Comparison of ENCODE assay signal across 8 cellular contexts in genomic region chr20:44650777-44651493, GRCh38. TPM values are rescaled to one million over a fixed set of nuclear protein-coding genes. Genes with fewer than 3 reads are reported as not detected.
DNase-seq lines count a peak whose midpoint lies in the region; ATAC-seq and TF ChIP-seq lines count a peak whose summit lies in the region.

No MANE protein-coding gene starts in this region.

- no CpG with 5 or more reads among the region's 29 CpGs for WGBS in iPS DF 6.9 (ENCODE audit: insufficient coverage, insufficient read length)

- no peak for DNase-seq in A673 (ENCODE audit: low spot score)
- DNase-seq in activated naive CD4-positive, alpha-beta T cell treated with anti-CD3 and anti-CD28 coated beads for 36 hours = peak; percentile 68
- DNase-seq in iPS DF 6.9 (ENCODE audit: low read depth, low spot score) = no peak
- peak; percentile 62 for DNase-seq in stimulated activated CD4-positive, alpha-beta T cell treated with anti-CD3 and anti-CD28 coated beads, Interleukin-15, amount 100 ng/mL, for 24 hours
- DNase-seq in NCI-H1930 (lab: John Stamatoyannopoulos, UW) = no peak
- no peak for DNase-seq in NCI-H146 (lab: John Stamatoyannopoulos, UW)

- H3K9me3 ChIP-seq in A673 (ENCODE audit: low read depth, low read length, poor library complexity, severe bottlenecking) = no peaks in the 10 kb centered on the region
- no peaks in the 10 kb centered on the region for H3K9me3 ChIP-seq in iPS DF 6.9 (ENCODE audit: control insufficient read depth, insufficient read depth, low read length)

- peak overlapping the region; percentile 70 for H3K9ac ChIP-seq in KMS-11

- H3K36me3 ChIP-seq in A673 (ENCODE audit: insufficient read depth, low read length, poor library complexity, severe bottlenecking) (no peaks in the 10 kb centered on the region), KMS-11 (ENCODE audit: insufficient read depth) (no peaks in the 10 kb centered on the region), iPS DF 6.9 (ENCODE audit: control insufficient read depth, insufficient read depth, low read length) (no peaks in the 10 kb centered on the region)

- H3K27ac ChIP-seq in A673 (ENCODE audit: low read depth, low read length, poor library complexity, severe bottlenecking) = peak overlapping the region; percentile 56
- peak overlapping the region; percentile 61 for H3K27ac ChIP-seq in KMS-11
- H3K27ac ChIP-seq in iPS DF 6.9 (ENCODE audit: low read length) = no peak overlapping the region

- H3K9me3 Mint-ChIP-seq in activated naive CD4-positive, alpha-beta T cell treated with anti-CD3 and anti-CD28 coated beads for 36 hours = peaks cover 9% of the 10 kb centered on the region

- CTCF ChIA-PET in A673 (lab: Charles Lee) = interaction anchor here (0.5 kb wide), 1 partner anchor 39 kb away, joined by 3 read pairs; no protein-coding TSS in a partner anchor
- CTCF ChIA-PET in activated naive CD4-positive, alpha-beta T cell treated with anti-CD3 and anti-CD28 coated beads for 36 hours (lab: Charles Lee) = interaction anchor here (1.1 to 2.4 kb wide), 4 partner anchors 32 to 97 kb away, joined by 3 to 9 read pairs (median 5); no protein-coding TSS in a partner anchor

- no peaks in the 10 kb centered on the region for H3K36me3 Mint-ChIP-seq in activated naive CD4-positive, alpha-beta T cell treated with anti-CD3 and anti-CD28 coated beads for 36 hours (ENCODE audit: low read depth)

- POLR2A ChIA-PET in A673 (lab: Charles Lee; ENCODE audit: low non-redundant PET) = no interaction called here

- H3K27ac Mint-ChIP-seq in activated naive CD4-positive, alpha-beta T cell treated with anti-CD3 and anti-CD28 coated beads for 36 hours = peak overlapping the region; percentile 76

- H4K20me1 ChIP-seq in KMS-11 (ENCODE audit: insufficient read depth) = no peaks in the 10 kb centered on the region

- H3K27me3 Mint-ChIP-seq in activated naive CD4-positive, alpha-beta T cell treated with anti-CD3 and anti-CD28 coated beads for 36 hours (ENCODE audit: low read depth) = no peaks in the 10 kb centered on the region

- no peaks in the 10 kb centered on the region for H3K27me3 ChIP-seq in A673 (replicated peaks; ENCODE audit: insufficient read depth, low read depth, low read length, poor library complexity)
- H3K27me3 ChIP-seq in KMS-11 (ENCODE audit: insufficient read depth, low read depth) = no peaks in the 10 kb centered on the region
- no peaks in the 10 kb centered on the region; the same call in 1 of the 2 replicates for H3K27me3 ChIP-seq in iPS DF 6.9 (ENCODE audit: control insufficient read depth, insufficient read depth, low read length)

- peaks cover 55% of the 10 kb centered on the region for H3K4me1 Mint-ChIP-seq in activated naive CD4-positive, alpha-beta T cell treated with anti-CD3 and anti-CD28 coated beads for 36 hours (ENCODE audit: low read depth)

- no peak for ATAC-seq in HG02970 (IDR thresholded peaks at IDR 0.05; ENCODE audit: low FRiP score, unreplicated experiment)

- intact Hi-C loops in A673 (cut with micrococcal nuclease; ENCODE audit: unreplicated experiment) = no loop called here
- intact Hi-C loops in activated naive CD4-positive, alpha-beta T cell treated with anti-CD3 and anti-CD28 coated beads for 36 hours (cut with micrococcal nuclease) = loop anchor here (2.0 kb wide), 2 partner anchors 316 to 440 kb away; partner anchors contain the start of genes OSER1 and STK4

- TF ChIP-seq CTCF in A673 (conservative IDR thresholded peaks at IDR 0.05; ENCODE audit: low read depth, low read length) (no peak), KMS-11 (conservative IDR thresholded peaks at IDR 0.05; ENCODE audit: low read depth, low read length) (no peak)

- H3K79me2 ChIP-seq in KMS-11 (ENCODE audit: insufficient read depth, low read depth) = peaks cover 40% of the 10 kb centered on the region

- no TSS peak for BruUV-seq in A673 (replicated peaks; lab: Mats Ljungman, UMichigan)

- H3K4me3 Mint-ChIP-seq in activated naive CD4-positive, alpha-beta T cell treated with anti-CD3 and anti-CD28 coated beads for 36 hours = peak overlapping the region; percentile 87

- H3K4me1 ChIP-seq in A673 (ENCODE audit: insufficient read depth, low read length, poor library complexity, severe bottlenecking) = peaks cover 21% of the 10 kb centered on the region
- peaks cover 57% of the 10 kb centered on the region for H3K4me1 ChIP-seq in KMS-11 (ENCODE audit: low read depth, poor library complexity, severe bottlenecking)
- peaks cover 10% of the 10 kb centered on the region for H3K4me1 ChIP-seq in iPS DF 6.9 (ENCODE audit: control insufficient read depth, insufficient read depth, low read length)

- peak overlapping the region; percentile 78 for H3K4me2 ChIP-seq in KMS-11

- H2AFZ ChIP-seq in KMS-11 (ENCODE audit: low read depth) = peak overlapping the region; percentile 59

- peak overlapping the region; percentile 65 for H3K4me3 ChIP-seq in A673 (ENCODE audit: low read depth, low read length, poor library complexity, severe bottlenecking)
- H3K4me3 ChIP-seq in KMS-11 (IDR thresholded peaks at IDR 0.05; ENCODE audit: insufficient read depth, low read depth, low read length) = peak overlapping the region; percentile 31
- peak overlapping the region; percentile 80; the same call in 1 of the 2 replicates for H3K4me3 ChIP-seq in iPS DF 6.9 (ENCODE audit: low read length)

RNA-seq across cellular contexts. Expression of gene ADA, which starts 0.6 kb away (rescaled TPM):
- total RNA-seq in A673 (2021) = 19.3 and 27.2 TPM in 2 replicates
- 10 to 100 TPM; 54.6 to 54.9 TPM for total RNA-seq in activated naive CD4-positive, alpha-beta T cell treated with anti-CD3 and anti-CD28 coated beads for 36 hours

Comparison
In these comparisons a context has a peak if more than half of its experiments do, and no peak if none do; other contexts are left out.
1. DNase-seq: peak in activated naive CD4-positive, alpha-beta T cell treated with anti-CD3 and anti-CD28 coated beads for 36 hours (single experiment) and stimulated activated CD4-positive, alpha-beta T cell treated with anti-CD3 and anti-CD28 coated beads, Interleukin-15, amount 100 ng/mL, for 24 hours (single experiment); none in A673 (single experiment), iPS DF 6.9 (single experiment), NCI-H1930 (0 of 2) and NCI-H146 (single experiment).
2. Peak in every context shown above with its lines, with median percentiles within 50 percentile points of each other: H3K4me3 ChIP-seq.